1 cellular context compared by ENCODE assay signal in the genomic region with DNA sequence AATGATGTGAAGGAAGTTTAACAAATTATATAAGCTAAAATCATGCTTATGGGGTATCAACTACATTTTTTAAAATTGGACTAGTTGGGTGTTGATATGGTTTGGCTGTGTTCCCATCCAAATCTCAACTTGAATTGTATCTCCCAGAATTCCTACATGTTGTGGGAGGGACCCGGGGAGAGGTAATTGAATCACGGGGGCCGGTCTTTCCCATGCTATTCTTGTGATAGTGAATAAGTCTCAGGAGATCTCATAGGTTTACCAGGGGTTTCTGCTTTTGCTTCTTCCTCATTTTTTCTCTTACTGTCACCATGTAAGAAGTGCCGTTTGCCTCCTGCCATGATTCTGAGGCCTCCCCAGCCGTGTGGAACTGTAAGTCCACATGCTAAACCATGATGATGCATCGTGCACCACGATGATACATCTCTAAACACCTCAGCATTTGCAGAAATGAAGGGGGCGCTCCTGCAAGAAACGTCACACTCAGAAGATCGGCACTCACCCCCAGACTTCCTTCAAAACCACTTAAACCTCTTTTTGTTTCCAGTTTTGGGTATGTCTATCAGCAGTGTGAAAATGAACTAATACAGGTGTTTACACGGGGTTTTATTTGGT.
TF ChIP-seq lines count a peak whose summit lies in the region.

No MANE protein-coding gene starts in this region.

TF ChIP-seq in GM23338, 12 proteins besides CTCF, POLR2A, EP300 and RAD21 (continued from another document):
- TF ChIP-seq ZNF462 (CRISPR knock-in tag; IDR thresholded peaks at IDR 0.05) (no peak), EZH2phosphoT487 (IDR thresholded peaks at IDR 0.05; ENCODE audit: unreplicated experiment) (no peak), STAT1 (IDR thresholded peaks at IDR 0.05; ENCODE audit: unreplicated experiment) (no peak), EZH2 (IDR thresholded peaks at IDR 0.05; ENCODE audit: low read depth, unreplicated experiment) (no peak), JUNB (IDR thresholded peaks at IDR 0.05; ENCODE audit: unreplicated experiment) (no peak)
TF ChIP-seq in GM23338: peak in this region for 0.
